11 cellular contexts compared by ENCODE assay signal in genomic region chr1:221458430-221459156, GRCh38.
A peak's percentile ranks its signal among the peaks of the same experiment; 100 is the strongest.
DNase-seq lines count a peak whose midpoint lies in the region; ATAC-seq, FAIRE-seq and TF ChIP-seq lines count a peak whose summit lies in the region.
"Had no signal": no experiment of that assay in that cellular context is flagged by ENCODE, and none has a peak within 500 bp of the region (broad histone marks: within the 10 kb centered on the region; RNA-seq: fewer than 3 reads in every experiment).

No MANE protein-coding gene starts in this region.

- no peak overlapping the region for H2BK12ac ChIP-seq in H1 (ENCODE audit: low read depth, low read length)

- H3K56ac ChIP-seq in H1 (replicated peaks; ENCODE audit: insufficient read length, low read depth, low read length) = no peak overlapping the region

- H3K14ac ChIP-seq in H1 (ENCODE audit: insufficient read length) = no peak overlapping the region

- no peak overlapping the region for H3K18ac ChIP-seq in H1 (ENCODE audit: extremely low read depth, low read length)

- no peak overlapping the region for H2AK5ac ChIP-seq in H1 (ENCODE audit: low read depth, low read length)

- H4K8ac ChIP-seq in H1 (ENCODE audit: extremely low read depth, insufficient read depth, low read length) = no peak overlapping the region

- H3K9me3 ChIP-seq in H1 (ENCODE audit: insufficient read depth in 2 of 2, low read depth in 1 of 2, low read length in 1 of 2) (no peaks in the 10 kb centered on the region), muscle layer of duodenum (ENCODE audit: control insufficient read depth in 1 of 2, low read length in 2 of 2) (no peaks in the 10 kb centered on the region), testis (no peaks in the 10 kb centered on the region)

- H3K27ac ChIP-seq in H1 (ENCODE audit: low read depth, low read length) (no peak overlapping the region), muscle layer of duodenum (ENCODE audit: low read length) (peak overlapping the region; percentile 43), testis (no peak overlapping the region)

- H2AFZ ChIP-seq in H1 (ENCODE audit: low read length) = peak overlapping the region; percentile 54

- no peak overlapping the region for H3K4me2 ChIP-seq in H1 (ENCODE audit: insufficient read depth in 1 of 2, low read depth in 2 of 2, low read length in 2 of 2)

- no peaks in the 10 kb centered on the region for H3K23me2 ChIP-seq in H1 (ENCODE audit: low read depth, low read length)

- H2BK20ac ChIP-seq in H1 (ENCODE audit: low read length) = no peak overlapping the region

- no peak overlapping the region for H3K4me3 ChIP-seq in BJ (ENCODE audit: low read depth, low read length)
- no peak overlapping the region for H3K4me3 ChIP-seq in H1 (ENCODE audit: extremely low read depth in 1 of 4, insufficient read depth in 2 of 4, low read depth in 3 of 4, low read length in 4 of 4)
- peak overlapping the region in 1 of 2 donors; percentile 3 for H3K4me3 ChIP-seq in muscle layer of duodenum (ENCODE audit: low read depth in 1 of 2, low read length in 2 of 2)
- H3K4me3 ChIP-seq in testis = no peak overlapping the region

- intact Hi-C loops in testis (cut with DNase I; ENCODE audit: low total_unique reads) = no loop called here

- no peaks in the 10 kb centered on the region for H3K79me1 ChIP-seq in H1 (ENCODE audit: low read depth, low read length)

- no peak for TF ChIP-seq POLR2A in H1 (IDR thresholded peaks at IDR 0.05; ENCODE audit: control extremely low read depth in 1 of 2, low read depth in 2 of 2, low read length in 2 of 2)
- no peak for TF ChIP-seq POLR2A in H54 (IDR thresholded peaks at IDR 0.05; ENCODE audit: low read depth, low read length)
- TF ChIP-seq POLR2A in testis (IDR thresholded peaks at IDR 0.05) = no peak

- CTCF ChIA-PET in BJ (lab: Yijun Ruan, JAX) = interaction anchor here (1.0 to 1.5 kb wide), 5 partner anchors 12 to 996 kb away, joined by 3 read pairs; no protein-coding TSS in a partner anchor
- CTCF ChIA-PET in H1 (lab: Charles Lee; ENCODE audit: partially characterized antibody) = interaction anchor here (1.0 to 1.1 kb wide), 4 partner anchors 10 to 195 kb away, joined by 3 to 5 read pairs (median 4); no protein-coding TSS in a partner anchor

- TF ChIP-seq CTCF in BJ (IDR thresholded peaks at IDR 0.05; ENCODE audit: insufficient read depth, low read depth, low read length) (no peak), H1 (IDR thresholded peaks at IDR 0.05; ENCODE audit: control extremely low read depth in 1 of 3, insufficient read depth in 1 of 3, low read depth in 1 of 3, low read length in 3 of 3) (no peak), testis (IDR thresholded peaks at IDR 0.05) (no peak)

- TF ChIP-seq EP300 in H1 (IDR thresholded peaks at IDR 0.05; ENCODE audit: borderline replicate concordance in 1 of 2, low read depth in 2 of 2, low read length in 2 of 2) = no peak

- no peak overlapping the region for H3K9ac ChIP-seq in H1 (replicated peaks in 1 of 4; ENCODE audit: extremely low read depth in 1 of 4, low read depth in 3 of 4, low read length in 3 of 4)

- no peak overlapping the region for H2BK5ac ChIP-seq in H1 (ENCODE audit: low read depth, low read length)

- no peak overlapping the region for H3K23ac ChIP-seq in H1 (ENCODE audit: insufficient read length)

- POLR2A ChIA-PET in BJ (lab: Charles Lee) = no interaction called here
- POLR2A ChIA-PET in H1 (lab: Charles Lee; ENCODE audit: partially characterized antibody) = no interaction called here

- FAIRE-seq in H1 (lab: Jason Lieb, UNC) = no peak
- FAIRE-seq in H54 (lab: Jason Lieb, UNC) = no peak

- H4K5ac ChIP-seq in H1 (ENCODE audit: insufficient read length, low read depth, low read length) = no peak overlapping the region

- no peak overlapping the region for H4K91ac ChIP-seq in H1 (replicated peaks; ENCODE audit: insufficient read length, low read length)

- no peak for TF ChIP-seq RAD21 in H1 (IDR thresholded peaks at IDR 0.05 in 1 of 2, conservative IDR thresholded peaks at IDR 0.05 in 1 of 2; ENCODE audit: low read depth in 2 of 2, low read length in 2 of 2)

- H3K4me1 ChIP-seq in H1 (replicated peaks in 1 of 4; ENCODE audit: control insufficient read depth in 3 of 4, insufficient read depth in 4 of 4, low read length in 3 of 4) (no peaks in the 10 kb centered on the region), muscle layer of duodenum (ENCODE audit: control insufficient read depth in 1 of 2, insufficient read depth in 2 of 2, low read length in 2 of 2) (peaks cover 0 to 25% of the 10 kb centered on the region in 2 donors), testis (no peaks in the 10 kb centered on the region)

- ATAC-seq in GM21737 (IDR thresholded peaks at IDR 0.05; ENCODE audit: unreplicated experiment) (no peak), HG03342 (IDR thresholded peaks at IDR 0.05; ENCODE audit: unreplicated experiment) (no peak)

- H3K27me3 ChIP-seq in BJ (ENCODE audit: control insufficient read depth, insufficient read depth, low read length) = no peaks in the 10 kb centered on the region
- H3K27me3 ChIP-seq in H1 (replicated peaks in 1 of 4; ENCODE audit: control insufficient read depth in 3 of 4, extremely low read depth in 1 of 4, insufficient read depth in 3 of 4, low read length in 3 of 4) = no peaks in the 10 kb centered on the region
- no peaks in the 10 kb centered on the region for H3K27me3 ChIP-seq in muscle layer of duodenum (ENCODE audit: low read depth, low read length)
- H3K27me3 ChIP-seq in testis = no peaks in the 10 kb centered on the region

- H2BK120ac ChIP-seq in H1 (replicated peaks; ENCODE audit: low read depth, low read length) = no peak overlapping the region

- H3K36me3 ChIP-seq in BJ (ENCODE audit: control insufficient read depth, insufficient read depth, low read length) (no peaks in the 10 kb centered on the region), H1 (ENCODE audit: control insufficient read depth in 2 of 4, insufficient read depth in 4 of 4, low read length in 3 of 4) (no peaks in the 10 kb centered on the region), muscle layer of duodenum (ENCODE audit: control insufficient read depth in 1 of 2, insufficient read depth in 2 of 2, low read length in 2 of 2) (no peaks in the 10 kb centered on the region), testis (ENCODE audit: low read depth, missing control alignments) (no peaks in the 10 kb centered on the region)

- H3K79me2 ChIP-seq in H1 (ENCODE audit: control insufficient read depth in 1 of 2, insufficient read depth in 2 of 2, low read length in 2 of 2) = no peaks in the 10 kb centered on the region

- DNase-seq in BJ (ENCODE audit: low read depth) = peak; percentile 87
- peak; percentile 23 for DNase-seq in NCI-H1105 (lab: John Stamatoyannopoulos, UW)
- DNase-seq in H1 (ENCODE audit: low read depth in 1 of 2, low spot score in 2 of 2) = no peak
- no peak for DNase-seq in H54 (ENCODE audit: insufficient read length, low spot score)
- DNase-seq in testis = no peak
- DNase-seq: glutamatergic neuron, NCI-H2227 treated with DMSO at 0.1 percent for 48 hours, T-helper 1 cell had no signal

- H3K4ac ChIP-seq in H1 (replicated peaks; ENCODE audit: insufficient read length, low read depth, low read length) = no peak overlapping the region

- H2BK15ac ChIP-seq in H1 (ENCODE audit: low read length) = no peak overlapping the region

- no peaks in the 10 kb centered on the region for H4K20me1 ChIP-seq in H1 (replicated peaks in 1 of 2; ENCODE audit: control insufficient read depth in 1 of 2, insufficient read depth in 2 of 2, low read length in 2 of 2)

- WGBS in H1 (ENCODE audit: extremely low coverage in 1 of 2, insufficient coverage in 1 of 2, insufficient read length in 1 of 2, insufficient replicate concordance in 2 of 2, low coverage in 1 of 2, low lambda C conversion rate in 2 of 2, missing lambda C conversion rate in 1 of 2), 2 experiments = 99% methylated on average over 5 of the region's 5 CpGs; no CpG with 5 or more reads in 1 of the 2 experiments
- 50 to 58% methylated on average over 5 of the region's 5 CpGs for WGBS in testis, 2 donors

TF ChIP-seq in H1, 55 proteins besides CTCF, POLR2A, EP300 and RAD21:
- TF ChIP-seq SP1 (IDR thresholded peaks at IDR 0.05; ENCODE audit: low read depth, low read length) (no peak), TEAD4 (IDR thresholded peaks at IDR 0.05; ENCODE audit: low read depth, low read length) (no peak), NRF1 (IDR thresholded peaks at IDR 0.05; ENCODE audit: low read depth, low read length) (no peak), RNF2 (IDR thresholded peaks at IDR 0.05; ENCODE audit: borderline replicate concordance, low read depth, low read length, missing control alignments, poor library complexity, severe bottlenecking) (no peak), GTF2F1 (IDR thresholded peaks at IDR 0.05; ENCODE audit: borderline replicate concordance, low read depth, low read length) (no peak), CBX8 (IDR thresholded peaks at IDR 0.05; ENCODE audit: borderline replicate concordance, low read depth, low read length) (no peak), ASH2L (IDR thresholded peaks at IDR 0.05; ENCODE audit: low read length) (no peak), SRF (IDR thresholded peaks at IDR 0.05; ENCODE audit: low read depth, low read length) (no peak), CHD1 (IDR thresholded peaks at IDR 0.05; ENCODE audit: low read depth, low read length) (no peak)

Comparison
In these comparisons a context has a peak if more than half of its experiments do, and no peak if none do; other contexts are left out.
1. DNase-seq: peak in BJ (single experiment) and NCI-H1105 (single experiment); none in H1 (0 of 2), H54 (single experiment) and testis (single experiment).